ENCODE assay signal across 1 cellular context in genomic region chr16:30785126-30786106, GRCh38.
TF ChIP-seq lines count a peak whose summit lies in the region.

No MANE protein-coding gene starts in this region.

TF ChIP-seq in IMR-90, 13 proteins besides CTCF, POLR2A, EP300 and RAD21 (continued from another document):
- TF ChIP-seq CHD1 (IDR thresholded peaks at IDR 0.05; ENCODE audit: low read depth, low read length), result no peak
- no peak for TF ChIP-seq MAFK (IDR thresholded peaks at IDR 0.05; ENCODE audit: low read depth, low read length)
- no peak for TF ChIP-seq BHLHE40 (IDR thresholded peaks at IDR 0.05; ENCODE audit: low read depth, low read length)
- TF ChIP-seq SMC3 (IDR thresholded peaks at IDR 0.05; ENCODE audit: low read depth, low read length), result no peak
- no peak for TF ChIP-seq RFX5 (IDR thresholded peaks at IDR 0.05; ENCODE audit: low read depth, low read length)
- TF ChIP-seq CEBPB (IDR thresholded peaks at IDR 0.05; ENCODE audit: low read depth, low read length), result no peak
- TF ChIP-seq, protein P1, sequence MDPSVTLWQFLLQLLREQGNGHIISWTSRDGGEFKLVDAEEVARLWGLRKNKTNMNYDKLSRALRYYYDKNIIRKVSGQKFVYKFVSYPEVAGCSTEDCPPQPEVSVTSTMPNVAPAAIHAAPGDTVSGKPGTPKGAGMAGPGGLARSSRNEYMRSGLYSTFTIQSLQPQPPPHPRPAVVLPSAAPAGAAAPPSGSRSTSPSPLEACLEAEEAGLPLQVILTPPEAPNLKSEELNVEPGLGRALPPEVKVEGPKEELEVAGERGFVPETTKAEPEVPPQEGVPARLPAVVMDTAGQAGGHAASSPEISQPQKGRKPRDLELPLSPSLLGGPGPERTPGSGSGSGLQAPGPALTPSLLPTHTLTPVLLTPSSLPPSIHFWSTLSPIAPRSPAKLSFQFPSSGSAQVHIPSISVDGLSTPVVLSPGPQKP (IDR thresholded peaks at IDR 0.05; ENCODE audit: borderline replicate concordance, low read depth, low read length), result no peak
- TF ChIP-seq MAZ (IDR thresholded peaks at IDR 0.05; ENCODE audit: borderline replicate concordance, low read depth, low read length), result no peak
- no peak for TF ChIP-seq FOS (IDR thresholded peaks at IDR 0.05; ENCODE audit: low read depth, low read length)
- TF ChIP-seq USF2 (IDR thresholded peaks at IDR 0.05; ENCODE audit: low read depth, low read length), result no peak
- TF ChIP-seq NFE2L2 (IDR thresholded peaks at IDR 0.05; ENCODE audit: low read depth, low read length), result no peak
- no peak for TF ChIP-seq RCOR1 (IDR thresholded peaks at IDR 0.05; ENCODE audit: insufficient replicate concordance, low read length)
